Comparison of ENCODE assay signal across 17 cellular contexts in genomic region chr22:29082826-29083545, GRCh38. TPM values are rescaled to one million over a fixed set of nuclear protein-coding genes. Genes with fewer than 3 reads are reported as not detected.
DNase-seq lines count a peak whose midpoint lies in the region; ATAC-seq, FAIRE-seq and TF ChIP-seq lines count a peak whose summit lies in the region.
"Had no signal": no experiment of that assay in that cellular context is flagged by ENCODE, and none has a peak within 500 bp of the region (broad histone marks: within the 10 kb centered on the region; RNA-seq: fewer than 3 reads in every experiment).

No MANE protein-coding gene starts in this region.

- H3K79me1 ChIP-seq in mesendoderm (ENCODE audit: low read length): no peaks in the 10 kb centered on the region

- no peak overlapping the region for H2BK5ac ChIP-seq in mesendoderm (ENCODE audit: low read length)

- in situ Hi-C loops in K562 (cut with MboI): no loop called here

- no peaks in the 10 kb centered on the region for H3K9me3 Mint-ChIP-seq in natural killer cell treated with Interleukin-12 subunit alpha and Interleukin-12 subunit beta and Interleukin-15 and Interleukin-18, amount 100 ng/mL, for 72 hours
- H3K9me3 Mint-ChIP-seq in natural killer cell (no peaks in the 10 kb centered on the region), nephron (no peaks in the 10 kb centered on the region)

- no peak overlapping the region for H2AFZ ChIP-seq in K562 (ENCODE audit: low read depth, low read length)

- no peak overlapping the region for H3K4ac ChIP-seq in mesendoderm (ENCODE audit: low read depth, low read length)

- TF ChIP-seq CTCF in natural killer cell (IDR thresholded peaks at IDR 0.05) (no peak), K562 (IDR thresholded peaks at IDR 0.05 in 2 of 3, conservative IDR thresholded peaks at IDR 0.05 in 1 of 3; ENCODE audit: insufficient read depth in 2 of 3, low read depth in 1 of 3, low read length in 3 of 3) (no peak), nephron (IDR thresholded peaks at IDR 0.05; ENCODE audit: unreplicated experiment in 3 of 3) (no peak), upper lobe of right lung (IDR thresholded peaks at IDR 0.05) (no peak)

- no peak for TF ChIP-seq RAD21 in K562 (CRISPR knock-in tag; conservative IDR thresholded peaks at IDR 0.05 in 1 of 2, IDR thresholded peaks at IDR 0.05 in 1 of 2)

- no peaks in the 10 kb centered on the region for H4K20me1 ChIP-seq in K562 (replicated peaks; ENCODE audit: control insufficient read depth, insufficient read depth, low read length)

- no peak for FAIRE-seq in K562 (lab: Jason Lieb, UNC)
- FAIRE-seq: H54 had no signal

- H3K36me3 Mint-ChIP-seq in natural killer cell treated with Interleukin-12 subunit alpha and Interleukin-12 subunit beta and Interleukin-15 and Interleukin-18, amount 100 ng/mL, for 72 hours: no peaks in the 10 kb centered on the region
- H3K36me3 Mint-ChIP-seq in natural killer cell (no peaks in the 10 kb centered on the region), nephron (ENCODE audit: low read depth) (no peaks in the 10 kb centered on the region)

- CTCF ChIA-PET in K562 (lab: Yijun Ruan, JAX; ENCODE audit: low intra/inter-chr PET ratio): no interaction called here

- H3K9me3 ChIP-seq in K562 (replicated peaks; ENCODE audit: control insufficient read depth, insufficient read depth, low read depth, low read length) (no peaks in the 10 kb centered on the region), upper lobe of right lung (no peaks in the 10 kb centered on the region), aorta (ENCODE audit: control insufficient read depth, low read length) (no peaks in the 10 kb centered on the region)
- H3K9me3 ChIP-seq: SJSA1 had no signal

- H2BK15ac ChIP-seq in mesendoderm (replicated peaks; ENCODE audit: low read depth): no peak overlapping the region

- intact Hi-C loops in natural killer cell (cut with micrococcal nuclease) (no loop called here), K562 (cut with micrococcal nuclease) (no loop called here), upper lobe of right lung (cut with DNase I) (no loop called here), aorta (cut with DNase I) (no loop called here)

- peaks cover 19 to 20% of the 10 kb centered on the region in 2 donors for H3K4me1 Mint-ChIP-seq in natural killer cell treated with Interleukin-12 subunit alpha and Interleukin-12 subunit beta and Interleukin-15 and Interleukin-18, amount 100 ng/mL, for 72 hours (ENCODE audit: low read depth in 2 of 2)
- peaks cover 18 to 20% of the 10 kb centered on the region in 2 donors for H3K4me1 Mint-ChIP-seq in natural killer cell
- peaks cover 68% of the 10 kb centered on the region for H3K4me1 Mint-ChIP-seq in nephron

- H3K4me1 ChIP-seq in K562 (replicated peaks in 1 of 2; ENCODE audit: control insufficient read depth in 2 of 2, insufficient read depth in 2 of 2, low read length in 2 of 2): peaks cover 5 to 37% of the 10 kb centered on the region in 2 experiments; a peak in 4 of 5 replicates
- peaks cover 34% of the 10 kb centered on the region for H3K4me1 ChIP-seq in upper lobe of right lung
- no peaks in the 10 kb centered on the region for H3K4me1 ChIP-seq in aorta (ENCODE audit: control insufficient read depth in 1 of 2, insufficient read depth in 2 of 2, low read length in 2 of 2)
- no peaks in the 10 kb centered on the region for H3K4me1 ChIP-seq in mesendoderm (ENCODE audit: control insufficient read depth, low read depth, low read length)

- no peak for TF ChIP-seq EP300 in K562 (IDR thresholded peaks at IDR 0.05; ENCODE audit: low read length)

- no peak overlapping the region for H2AK5ac ChIP-seq in mesendoderm (ENCODE audit: low read length)

- no peak overlapping the region for H3K56ac ChIP-seq in mesendoderm (ENCODE audit: low read length)

- WGBS in K562 (ENCODE audit: insufficient coverage, low coverage, missing lambda C conversion rate): 68% methylated on average over 7 of the region's 7 CpGs
- 83 to 90% methylated on average over 7 of the region's 7 CpGs for WGBS in aorta, 2 donors
- no CpG with 5 or more reads among the region's 7 CpGs for WGBS in mesendoderm (ENCODE audit: extremely low coverage, insufficient coverage, low lambda C conversion rate)

- peak overlapping the region; percentile 56 to 75 for H3K27ac Mint-ChIP-seq in natural killer cell treated with Interleukin-12 subunit alpha and Interleukin-12 subunit beta and Interleukin-15 and Interleukin-18, amount 100 ng/mL, for 72 hours
- no peak overlapping the region for H3K27ac Mint-ChIP-seq in natural killer cell
- H3K27ac Mint-ChIP-seq in nephron: peak overlapping the region; percentile 49 to 97 (median 51)

- H3K9ac ChIP-seq in K562 (ENCODE audit: insufficient read depth in 1 of 2, low read depth in 2 of 2, low read length in 2 of 2) (no peak overlapping the region), mesendoderm (ENCODE audit: low read length) (no peak overlapping the region)

- no peaks in the 10 kb centered on the region for H3K27me3 ChIP-seq in K562 (ENCODE audit: control insufficient read depth in 2 of 2, insufficient read depth in 2 of 2, low read length in 2 of 2)
- H3K27me3 ChIP-seq in upper lobe of right lung: no peaks in the 10 kb centered on the region
- H3K27me3 ChIP-seq in aorta (ENCODE audit: control insufficient read depth in 1 of 2, insufficient read depth in 2 of 2, low read length in 1 of 2): no peaks in the 10 kb centered on the region
- H3K27me3 ChIP-seq in mesendoderm (ENCODE audit: insufficient read depth, low read length, poor library complexity): no peaks in the 10 kb centered on the region
- H3K27me3 ChIP-seq: SJSA1 had no signal

- H3K4me3 ChIP-seq in K562 (no peak overlapping the region), upper lobe of right lung (no peak overlapping the region), aorta (ENCODE audit: low read length in 2 of 2) (no peak overlapping the region), mesendoderm (ENCODE audit: low read length) (no peak overlapping the region)
- H3K4me3 ChIP-seq: SJSA1 had no signal

- POLR2A ChIA-PET in K562 (lab: Yijun Ruan, JAX): interaction anchor here (0.9 to 1.2 kb wide), 2 partner anchors 8 to 11 kb away, joined by 3 to 5 read pairs; no protein-coding TSS in a partner anchor

- H2BK120ac ChIP-seq in mesendoderm (ENCODE audit: low read depth, low read length): no peak overlapping the region

- no peaks in the 10 kb centered on the region for H3K9me1 ChIP-seq in K562 (ENCODE audit: control insufficient read depth, insufficient read depth, low read length)

- H3K23ac ChIP-seq in mesendoderm (ENCODE audit: low read length): no peak overlapping the region

- no peak overlapping the region for H3K27ac ChIP-seq in K562 (ENCODE audit: extremely low read depth, low read depth, low read length)
- H3K27ac ChIP-seq in upper lobe of right lung: peak overlapping the region; percentile 58
- H3K27ac ChIP-seq in aorta (ENCODE audit: low read depth in 1 of 2, low read length in 2 of 2): no peak overlapping the region
- no peak overlapping the region for H3K27ac ChIP-seq in mesendoderm (ENCODE audit: low read depth, low read length)
- H3K27ac ChIP-seq: SJSA1 had no signal

- H3K4me3 Mint-ChIP-seq in natural killer cell treated with Interleukin-12 subunit alpha and Interleukin-12 subunit beta and Interleukin-15 and Interleukin-18, amount 100 ng/mL, for 72 hours: peak overlapping the region; percentile 26
- H3K4me3 Mint-ChIP-seq in natural killer cell (no peak overlapping the region), nephron (no peak overlapping the region)

- H4K5ac ChIP-seq in mesendoderm (ENCODE audit: low read length): no peak overlapping the region

- H3K18ac ChIP-seq in mesendoderm (ENCODE audit: low read length): no peak overlapping the region

- H3K36me3 ChIP-seq in K562 (ENCODE audit: control insufficient read depth, insufficient read depth, low read length) (no peaks in the 10 kb centered on the region), upper lobe of right lung (no peaks in the 10 kb centered on the region), aorta (ENCODE audit: control insufficient read depth in 1 of 2, insufficient read depth in 2 of 2, low read length in 1 of 2) (no peaks in the 10 kb centered on the region), mesendoderm (ENCODE audit: control insufficient read depth, insufficient read depth, low read length) (no peaks in the 10 kb centered on the region)
- H3K36me3 ChIP-seq: SJSA1 had no signal

- H3K79me2 ChIP-seq in K562 (ENCODE audit: control insufficient read depth, insufficient read depth, low read length): no peaks in the 10 kb centered on the region; the same call in 2 of the 3 replicates
- no peaks in the 10 kb centered on the region for H3K79me2 ChIP-seq in mesendoderm (ENCODE audit: control insufficient read depth, insufficient read depth, low read length)

- no peak for TF ChIP-seq POLR2A in K562 (conservative IDR thresholded peaks at IDR 0.05)

- no TSS peak for BruUV-seq in K562 (replicated peaks; lab: Mats Ljungman, UMichigan)

- H3K4me2 ChIP-seq in K562 (ENCODE audit: insufficient read depth, low read length) (no peak overlapping the region), mesendoderm (ENCODE audit: low read length) (no peak overlapping the region)

- no peak for DNase-seq in natural killer cell treated with Interleukin-12 subunit alpha and Interleukin-12 subunit beta and Interleukin-15 and Interleukin-18, amount 100 ng/mL, for 72 hours (ENCODE audit: low spot score)
- DNase-seq in natural killer cell: no peak
- DNase-seq in K562 (ENCODE audit: extremely low read depth in 1 of 4, low spot score in 3 of 4): no peak
- DNase-seq in upper lobe of right lung: no peak
- DNase-seq in aorta: no peak
- DNase-seq in mesendoderm: no peak
- no peak for DNase-seq in stimulated activated CD4-positive, alpha-beta T cell treated with anti-CD3 and anti-CD28 coated beads, Interleukin-4, amount 100 ng/mL, for 4 hours
- DNase-seq: COR-L47, NCI-H1105 treated with DMSO at 0.1 percent for 48 hours, NCI-H1694 treated with DMSO at 0.1 percent for 48 hours, NCI-H2107, NCI-H526 treated with DMSO at 0.1 percent for 48 hours, RPMI8226 had no signal

- H3K27me3 Mint-ChIP-seq in natural killer cell treated with Interleukin-12 subunit alpha and Interleukin-12 subunit beta and Interleukin-15 and Interleukin-18, amount 100 ng/mL, for 72 hours: peaks cover 33 to 48% of the 10 kb centered on the region in 2 donors
- H3K27me3 Mint-ChIP-seq in natural killer cell (ENCODE audit: low read depth in 2 of 2) (peaks cover 47 to 57% of the 10 kb centered on the region in 2 donors), nephron (ENCODE audit: low read depth) (no peaks in the 10 kb centered on the region)

- no peak overlapping the region for H4K8ac ChIP-seq in mesendoderm (ENCODE audit: low read depth, low read length)

- ATAC-seq in natural killer cell treated with Interleukin-12 subunit alpha and Interleukin-12 subunit beta and Interleukin-15 and Interleukin-18, amount 100 ng/mL, for 72 hours: no peak
- ATAC-seq in natural killer cell (no peak), K562 (no peak), upper lobe of right lung (no peak), aorta (ENCODE audit: low FRiP score) (no peak)

RNA-seq across cellular contexts. Expression of gene KREMEN1, which starts 10.2 kb away (rescaled TPM):
- under 1 TPM; 0.17 to 0.59 TPM for total RNA-seq in natural killer cell treated with Interleukin-12 subunit alpha and Interleukin-12 subunit beta and Interleukin-15 and Interleukin-18, amount 100 ng/mL, for 72 hours
- total RNA-seq in natural killer cell: under 1 TPM in 1 of 3 donors, not detected in 2; 0.23 TPM
- total RNA-seq in K562 (2011; cell fraction: chromatin; rRNA removed; ENCODE audit: low replicate concordance): 3.6 and 5.0 TPM in 2 replicates
- 4.2 and 4.5 TPM in 2 replicates for total RNA-seq in K562 (2011; cell fraction: nucleolus; rRNA removed)
- total RNA-seq in K562 (2011; cell fraction: nucleoplasm; rRNA removed): 5.6 and 6.4 TPM in 2 replicates
- total RNA-seq in K562 (2014; rRNA removed): 3.8 and 5.1 TPM in 2 replicates
- 3.8 and 4.3 TPM in 2 replicates for total RNA-seq in K562 (2014; rRNA removed; fragmentation: Illumina TruSeq; extraction: Trizol)
- 5.0 and 6.1 TPM in 2 replicates for total RNA-seq in K562 (2015; rRNA removed; fragmentation: Illumina TruSeq; extraction: Trizol)
- 8.8 and 11.5 TPM in 2 replicates for total RNA-seq in K562 (2021)
- 2.2 and 3.2 TPM in 2 replicates for polyA plus RNA-seq in K562 (2011; rRNA removed)
- polyA plus RNA-seq in K562 (2011; cell fraction: cytosol; rRNA removed): 3.2 and 6.4 TPM in 2 replicates
- 1.1 and 3.0 TPM in 2 replicates for polyA plus RNA-seq in K562 (2011; cell fraction: nucleus; rRNA removed)
- polyA plus RNA-seq in K562 (2012): 6.8 and 12.0 TPM in 2 replicates
- 8.9 and 10.1 TPM in 2 replicates for polyA plus RNA-seq in K562 (2014; fragmentation: Illumina TruSeq; extraction: Trizol)
- polyA plus RNA-seq in K562 (2014; fragmentation: Nextera tagmentation; extraction: Ambion mirVana): 1 to 10 TPM in 1 of 2 experiments, under 1 TPM in 1; 0.69 to 1.3 TPM
- 4.5 and 4.9 TPM in 2 replicates for polyA plus RNA-seq in K562 (2014; rRNA removed)
- polyA minus RNA-seq in K562 (2011; rRNA and poly(A)+ RNA removed): 1.3 and 2.4 TPM in 2 replicates
- polyA minus RNA-seq in K562 (2011; cell fraction: cytosol; rRNA and poly(A)+ RNA removed): 2.7 and 4.5 TPM in 2 replicates
- 0.33 and 0.54 TPM in 2 replicates for polyA minus RNA-seq in K562 (2011; cell fraction: nucleus; rRNA and poly(A)+ RNA removed)
- total RNA-seq in upper lobe of right lung: 23.3 TPM
- total RNA-seq in aorta: 10 to 100 TPM; 13.4 to 19.1 TPM
- 1 to 10 TPM; 1.9 to 3.6 TPM for polyA plus RNA-seq in aorta
- polyA plus RNA-seq in mesendoderm (2013, experiment 1 of 2): 1.6 TPM
- polyA plus RNA-seq in mesendoderm (2013, experiment 2 of 2): 1.5 TPM

RNA-seq across cellular contexts. Expression of gene C22orf31, which starts 21.4 kb away (rescaled TPM):
- not detected for total RNA-seq in natural killer cell treated with Interleukin-12 subunit alpha and Interleukin-12 subunit beta and Interleukin-15 and Interleukin-18, amount 100 ng/mL, for 72 hours
- not detected for total RNA-seq in natural killer cell
- not detected in 2 replicates for total RNA-seq in K562 (2011; cell fraction: chromatin; rRNA removed; ENCODE audit: low replicate concordance)
- not detected in 2 replicates for total RNA-seq in K562 (2011; cell fraction: nucleolus; rRNA removed)
- not detected in 2 replicates for total RNA-seq in K562 (2011; cell fraction: nucleoplasm; rRNA removed)
- total RNA-seq in K562 (2014; rRNA removed): not detected in 2 replicates
- not detected in 2 replicates for total RNA-seq in K562 (2014; rRNA removed; fragmentation: Illumina TruSeq; extraction: Trizol)
- total RNA-seq in K562 (2015; rRNA removed; fragmentation: Illumina TruSeq; extraction: Trizol): not detected in 2 replicates
- total RNA-seq in K562 (2021): not detected in 2 replicates
- not detected in 2 replicates for polyA plus RNA-seq in K562 (2011; rRNA removed)
- not detected in 2 replicates for polyA plus RNA-seq in K562 (2011; cell fraction: cytosol; rRNA removed)
- not detected in 2 replicates for polyA plus RNA-seq in K562 (2011; cell fraction: nucleus; rRNA removed)
- polyA plus RNA-seq in K562 (2012): not detected in 2 replicates
- not detected in 2 replicates for polyA plus RNA-seq in K562 (2014; fragmentation: Illumina TruSeq; extraction: Trizol)
- polyA plus RNA-seq in K562 (2014; fragmentation: Nextera tagmentation; extraction: Ambion mirVana): not detected
- polyA plus RNA-seq in K562 (2014; rRNA removed): not detected in 2 replicates
- not detected in 2 replicates for polyA minus RNA-seq in K562 (2011; rRNA and poly(A)+ RNA removed)
- not detected in 2 replicates for polyA minus RNA-seq in K562 (2011; cell fraction: cytosol; rRNA and poly(A)+ RNA removed)
- polyA minus RNA-seq in K562 (2011; cell fraction: nucleus; rRNA and poly(A)+ RNA removed): not detected in 2 replicates
- not detected for total RNA-seq in upper lobe of right lung
- total RNA-seq in aorta: not detected
- polyA plus RNA-seq in aorta: not detected
- polyA plus RNA-seq in mesendoderm (2013, experiment 1 of 2): not detected
- polyA plus RNA-seq in mesendoderm (2013, experiment 2 of 2): not detected
- total RNA-seq: A673, SJSA1 had no signal

Comparison
In these comparisons a context has a peak if more than half of its experiments do, and no peak if none do; other contexts are left out.
1. H3K27ac Mint-ChIP-seq: peak in natural killer cell treated with Interleukin-12 subunit alpha and Interleukin-12 subunit beta and Interleukin-15 and Interleukin-18, amount 100 ng/mL, for 72 hours (2 of 2) and nephron (3 of 3); none in natural killer cell (0 of 2).